In the genomic region with DNA sequence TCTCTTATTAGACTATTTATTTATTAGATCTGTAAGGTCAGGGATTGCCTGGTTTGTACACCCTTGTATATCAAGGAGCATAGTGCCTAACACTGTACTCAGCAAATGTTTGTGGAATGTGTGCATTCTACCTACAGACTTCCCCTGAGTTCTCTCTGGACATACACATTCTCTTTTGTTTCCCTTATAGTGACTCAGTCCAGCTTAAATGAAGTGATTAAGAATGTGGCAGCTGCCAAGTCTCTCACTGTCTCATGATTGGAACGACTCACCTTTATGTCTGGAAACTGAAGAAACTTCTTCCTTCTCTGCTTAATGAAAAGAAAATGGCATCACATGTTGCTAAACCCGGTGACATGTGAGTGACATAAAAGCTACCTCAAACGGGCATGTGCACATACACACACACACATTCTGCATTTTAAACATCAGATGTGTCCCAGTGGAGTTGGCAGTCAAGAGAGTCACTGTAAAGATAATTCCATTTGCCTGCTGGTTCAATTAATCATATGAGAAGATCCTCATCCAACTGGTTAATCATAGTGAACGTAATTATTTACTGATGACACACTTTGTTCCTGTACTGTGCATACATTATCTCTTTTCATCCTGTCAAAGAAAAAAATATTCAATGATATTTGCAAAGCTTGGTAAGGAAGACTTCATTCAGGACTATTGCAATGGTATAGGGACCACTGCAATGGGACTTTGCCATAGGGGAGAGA, we compare ENCODE assay signal across 22 cellular contexts. TPM values are rescaled to one million over a fixed set of nuclear protein-coding genes. Genes with fewer than 3 reads are reported as not detected.
A peak's percentile ranks its signal among the peaks of the same experiment; 100 is the strongest.
DNase-seq lines count a peak whose midpoint lies in the region; ATAC-seq and TF ChIP-seq lines count a peak whose summit lies in the region.
"Had no signal": no experiment of that assay in that cellular context is flagged by ENCODE, and none has a peak within 500 bp of the region (broad histone marks: within the 10 kb centered on the region; RNA-seq: fewer than 3 reads in every experiment).

No MANE protein-coding gene starts in this region.

- peaks cover 13% of the 10 kb centered on the region for H3K4me1 Mint-ChIP-seq in activated CD4-positive, alpha-beta T cell treated with anti-CD3 and anti-CD28 coated beads for 36 hours

- no peaks in the 10 kb centered on the region for H3K36me3 Mint-ChIP-seq in activated CD4-positive, alpha-beta T cell treated with anti-CD3 and anti-CD28 coated beads for 36 hours (ENCODE audit: low read depth)
- H3K36me3 Mint-ChIP-seq: immature natural killer cell, type B pancreatic cell had no signal

- POLR2A ChIA-PET in activated CD4-positive, alpha-beta T cell treated with anti-CD3 and anti-CD28 coated beads for 36 hours (lab: Charles Lee): no interaction called here
- POLR2A ChIA-PET in RWPE1 (lab: Yijun Ruan, JAX; ENCODE audit: low non-redundant PET): no interaction called here

- H3K27me3 ChIP-seq in adrenal gland: no peaks in the 10 kb centered on the region
- H3K27me3 ChIP-seq: BLaER1, ovary, Peyer's patch had no signal

- no peaks in the 10 kb centered on the region for H3K9me3 ChIP-seq in adrenal gland (replicated peaks in 1 of 3)
- H3K9me3 ChIP-seq: BLaER1, ovary, Peyer's patch had no signal

- intact Hi-C loops in activated CD4-positive, alpha-beta T cell treated with anti-CD3 and anti-CD28 coated beads for 36 hours (cut with DNase I, micrococcal nuclease): no loop called here
- intact Hi-C loops in adrenal gland (cut with DNase I): no loop called here
- intact Hi-C loops in left colon (cut with DNase I, micrococcal nuclease): no loop called here

- TF ChIP-seq CTCF in RWPE1 (conservative IDR thresholded peaks at IDR 0.05; ENCODE audit: low read depth) (no peak), foreskin fibroblast (IDR thresholded peaks at IDR 0.05; ENCODE audit: low read depth, low read length) (no peak), adrenal gland (IDR thresholded peaks at IDR 0.05) (no peak)

- H3K27ac ChIP-seq in RWPE1 (no peak overlapping the region), adrenal gland (no peak overlapping the region)
- H3K27ac ChIP-seq: BLaER1, ovary, Peyer's patch had no signal

- no peak overlapping the region for H3K4me3 ChIP-seq in foreskin fibroblast (ENCODE audit: low read depth in 1 of 2, low read length in 2 of 2)
- H3K4me3 ChIP-seq in adrenal gland: no peak overlapping the region
- H3K4me3 ChIP-seq: BLaER1, ovary, Peyer's patch had no signal

- WGBS in adrenal gland, 4 donors: 69 to 83% (median 75%) methylated on average over 4 of the region's 4 CpGs

- H3K27ac Mint-ChIP-seq in activated CD4-positive, alpha-beta T cell treated with anti-CD3 and anti-CD28 coated beads for 36 hours: no peak overlapping the region
- H3K27ac Mint-ChIP-seq: activated CD4-positive, alpha-beta T cell treated with anti-CD3 and anti-CD28 coated beads, Interleukin-2, amount 10 ng/mL, durations not matched to agents 7 days and 5 days; immature natural killer cell; type B pancreatic cell had no signal

- no peaks in the 10 kb centered on the region for H3K27me3 Mint-ChIP-seq in activated CD4-positive, alpha-beta T cell treated with anti-CD3 and anti-CD28 coated beads for 36 hours
- H3K27me3 Mint-ChIP-seq: activated CD4-positive, alpha-beta T cell treated with anti-CD3 and anti-CD28 coated beads, Interleukin-2, amount 10 ng/mL, durations not matched to agents 7 days and 5 days; stimulated activated naive CD8-positive, alpha-beta T cell treated with anti-CD3 and anti-CD28 coated beads, Interleukin-15, amount 100 ng/mL, for 72 hours; type B pancreatic cell had no signal

- peak; percentile 63 for ATAC-seq in activated CD4-positive, alpha-beta T cell treated with anti-CD3 and anti-CD28 coated beads for 36 hours
- no peak for ATAC-seq in left colon
- ATAC-seq: stimulated activated naive CD8-positive, alpha-beta T cell treated with anti-CD3 and anti-CD28 coated beads, Interleukin-15, amount 100 ng/mL, for 72 hours had no signal

- H3K9me3 Mint-ChIP-seq in activated CD4-positive, alpha-beta T cell treated with anti-CD3 and anti-CD28 coated beads for 36 hours (ENCODE audit: low read depth): no peaks in the 10 kb centered on the region
- H3K9me3 Mint-ChIP-seq: activated CD4-positive, alpha-beta T cell treated with anti-CD3 and anti-CD28 coated beads, Interleukin-2, amount 10 ng/mL, durations not matched to agents 7 days and 5 days; stimulated activated naive CD8-positive, alpha-beta T cell treated with anti-CD3 and anti-CD28 coated beads, Interleukin-15, amount 100 ng/mL, for 72 hours; type B pancreatic cell had no signal

- CTCF ChIA-PET in activated CD4-positive, alpha-beta T cell treated with anti-CD3 and anti-CD28 coated beads for 36 hours (lab: Charles Lee): interaction anchor here (0.8 to 1.6 kb wide), 2 partner anchors 14 to 239 kb away, joined by 3 to 4 read pairs; no protein-coding TSS in a partner anchor
- CTCF ChIA-PET in RWPE1 (lab: Yijun Ruan, JAX): no interaction called here

- TF ChIP-seq POLR2A in adrenal gland (IDR thresholded peaks at IDR 0.05): no peak

- no peak overlapping the region for H3K4me3 Mint-ChIP-seq in activated CD4-positive, alpha-beta T cell treated with anti-CD3 and anti-CD28 coated beads for 36 hours
- H3K4me3 Mint-ChIP-seq: activated CD4-positive, alpha-beta T cell treated with anti-CD3 and anti-CD28 coated beads, Interleukin-2, amount 10 ng/mL, durations not matched to agents 7 days and 5 days; immature natural killer cell; stimulated activated naive CD8-positive, alpha-beta T cell treated with anti-CD3 and anti-CD28 coated beads, Interleukin-15, amount 100 ng/mL, for 72 hours; type B pancreatic cell had no signal

- H3K4me1 ChIP-seq in adrenal gland (replicated peaks in 1 of 2): no peaks in the 10 kb centered on the region
- H3K4me1 ChIP-seq: Peyer's patch had no signal

- H3K36me3 ChIP-seq in adrenal gland (replicated peaks in 1 of 2): no peaks in the 10 kb centered on the region
- H3K36me3 ChIP-seq: BLaER1, ovary, Peyer's patch had no signal

- no peak for DNase-seq in activated CD4-positive, alpha-beta T cell treated with anti-CD3 and anti-CD28 coated beads for 36 hours
- no peak for DNase-seq in activated CD4-positive, alpha-beta T cell treated with anti-CD3 and anti-CD28 coated beads for 4 hours
- DNase-seq in RWPE1 (ENCODE audit: low spot score) (peak; percentile 57), foreskin fibroblast (peak; percentile 0 to 6), adrenal gland (no peak), NCI-H187 treated with DMSO at 0.1 percent for 48 hours (lab: John Stamatoyannopoulos, UW) (no peak), SKM-1 (lab: John Stamatoyannopoulos, UW; ENCODE audit: unreplicated experiment) (no peak), left colon (no peak)
- DNase-seq: activated CD4-positive, alpha-beta T cell treated with anti-CD3 and anti-CD28 coated beads, Interleukin-2, amount 10 ng/mL, durations not matched to agents 7 days and 5 days; activated CD8-positive, alpha-beta memory T cell treated with anti-CD3 and anti-CD28 coated beads, Interleukin-2, amount 50 U/mL, for 48 hours; activated effector memory CD4-positive, alpha-beta T cell treated with anti-CD3 and anti-CD28 coated beads, Interleukin-2, amount 50 U/mL, for 16 hours; head of caudate nucleus; immature natural killer cell; NCI-H1436 treated with DMSO at 0.1 percent for 48 hours; ovary; Peyer's patch; stimulated activated naive CD8-positive, alpha-beta T cell treated with anti-CD3 and anti-CD28 coated beads, Interleukin-15, amount 100 ng/mL, for 72 hours had no signal

RNA-seq across cellular contexts. Expression of a gene that starts 42.8 kb away (rescaled TPM):
- total RNA-seq in activated CD4-positive, alpha-beta T cell treated with anti-CD3 and anti-CD28 coated beads for 36 hours: not detected
- total RNA-seq in adrenal gland (under 1 TPM in 1 of 8 donors, not detected in 7; 0.29 TPM), left colon (under 1 TPM in 1 of 2 donors, not detected in 1; 0.14 TPM)
- under 1 TPM in 2 of 3 donors, not detected in 1; 0.09 to 0.13 TPM for polyA plus RNA-seq in adrenal gland
- total RNA-seq: activated CD4-positive, alpha-beta T cell treated with anti-CD3 and anti-CD28 coated beads, Interleukin-2, amount 10 ng/mL, durations not matched to agents 7 days and 5 days; dermis microvascular lymphatic vessel endothelial cell; lung microvascular endothelial cell; Peyer's patch had no signal
- polyA plus RNA-seq: esophagus, immature natural killer cell, ovary had no signal

Comparison
In these comparisons a context has a peak if more than half of its experiments do, and no peak if none do; other contexts are left out.
1. DNase-seq: peak in RWPE1 (single experiment) and foreskin fibroblast (2 of 2); none in activated CD4-positive, alpha-beta T cell treated with anti-CD3 and anti-CD28 coated beads for 36 hours (single experiment), activated CD4-positive, alpha-beta T cell treated with anti-CD3 and anti-CD28 coated beads for 4 hours (0 of 2), adrenal gland (0 of 7), NCI-H187 treated with DMSO at 0.1 percent for 48 hours (single experiment), SKM-1 (single experiment) and left colon (0 of 2).